23 cellular contexts compared by ENCODE assay signal in genomic region chr7:143369678-143370651, GRCh38. TPM values are rescaled to one million over a fixed set of nuclear protein-coding genes. Genes with fewer than 3 reads are reported as not detected.
DNase-seq lines count a peak whose midpoint lies in the region; ATAC-seq and TF ChIP-seq lines count a peak whose summit lies in the region.
"Had no signal": no experiment of that assay in that cellular context is flagged by ENCODE, and none has a peak within 500 bp of the region (broad histone marks: within the 10 kb centered on the region; RNA-seq: fewer than 3 reads in every experiment).

No MANE protein-coding gene starts in this region.

- intact Hi-C loops in mucosa of descending colon (cut with DNase I, micrococcal nuclease), result loop anchor here in 1 of 2 donors (10.0 kb wide), 1 partner anchor 125 kb away; no protein-coding TSS in a partner anchor

- peaks cover 24% of the 10 kb centered on the region for H3K4me1 Mint-ChIP-seq in endodermal cell

- H3K9me3 ChIP-seq in endodermal cell (ENCODE audit: control insufficient read depth, low read length) (no peaks in the 10 kb centered on the region), mucosa of descending colon (no peaks in the 10 kb centered on the region), suprapubic skin (no peaks in the 10 kb centered on the region)
- H3K9me3 ChIP-seq: psoas muscle had no signal

- H3K27me3 Mint-ChIP-seq in endodermal cell (ENCODE audit: insufficient read depth), result peaks cover 22% of the 10 kb centered on the region

- peak; percentile 66 for ATAC-seq in mucosa of descending colon
- no peak for ATAC-seq in GM19395 (IDR thresholded peaks at IDR 0.05; ENCODE audit: unreplicated experiment)
- ATAC-seq: GM12878, psoas muscle, T-cell had no signal

- TF ChIP-seq EP300 in suprapubic skin (IDR thresholded peaks at IDR 0.05), result no peak

- no peak overlapping the region for H3K4me3 ChIP-seq in LNCaP clone FGC (ENCODE audit: low read depth, low read length)
- H3K4me3 ChIP-seq in endodermal cell (ENCODE audit: low read length), result peak overlapping the region; percentile 44
- no peak overlapping the region for H3K4me3 ChIP-seq in mucosa of descending colon
- H3K4me3 ChIP-seq in suprapubic skin, result no peak overlapping the region
- H3K4me3 ChIP-seq: GM12878, psoas muscle, skin epidermis had no signal

- DNase-seq in EH (ENCODE audit: low read depth) (peak; percentile 7), LNCaP clone FGC (ENCODE audit: low read depth) (peak; percentile 69), endodermal cell (peak; percentile 78), mucosa of descending colon (peak; percentile 29 to 68 (median 56)), NCI-H1930 (lab: John Stamatoyannopoulos, UW) (no peak), GM13977 (ENCODE audit: low spot score) (no peak), suprapubic skin (ENCODE audit: low spot score in 2 of 2) (no peak)
- DNase-seq: activated CD4-positive, alpha-beta T cell treated with anti-CD3 and anti-CD28 coated beads, Interleukin-2, amount 50 U/mL, for 4 hours; activated naive CD4-positive, alpha-beta T cell treated with Interleukin-2 at 50 U/mL for 16 hours; CD4-positive, CD25-positive, alpha-beta regulatory T cell; kidney glomerular epithelial cell; NCI-H1105 treated with DMSO at 0.1 percent for 48 hours; NCI-H2171; psoas muscle; SHP77; stimulated activated CD4-positive, alpha-beta T cell treated with anti-CD3 and anti-CD28 coated beads, Interleukin-2, amount 100 ng/mL, for 48 hours; T-cell had no signal

- H3K27ac Mint-ChIP-seq in endodermal cell, result peak overlapping the region; percentile 78

- TF ChIP-seq POLR2A in suprapubic skin (IDR thresholded peaks at IDR 0.05), result no peak

- no peak overlapping the region for H3K4me3 Mint-ChIP-seq in endodermal cell
- H3K4me3 Mint-ChIP-seq: CD4-positive, CD25-positive, alpha-beta regulatory T cell; neural crest cell; T-cell had no signal

- H3K36me3 ChIP-seq in endodermal cell (ENCODE audit: control insufficient read depth, insufficient read depth, low read length), result no peaks in the 10 kb centered on the region
- no peaks in the 10 kb centered on the region for H3K36me3 ChIP-seq in mucosa of descending colon (ENCODE audit: low read depth)
- no peaks in the 10 kb centered on the region for H3K36me3 ChIP-seq in suprapubic skin

- H3K27ac ChIP-seq in endodermal cell (ENCODE audit: low read depth, low read length) (no peak overlapping the region), suprapubic skin (no peak overlapping the region)
- H3K27ac ChIP-seq: psoas muscle, skin epidermis had no signal

- H3K4me1 ChIP-seq in endodermal cell (ENCODE audit: control insufficient read depth, insufficient read depth, low read length), result peaks cover 3% of the 10 kb centered on the region
- H3K4me1 ChIP-seq in mucosa of descending colon (ENCODE audit: low read depth), result peaks cover 28% of the 10 kb centered on the region
- H3K4me1 ChIP-seq in suprapubic skin, result no peaks in the 10 kb centered on the region
- H3K4me1 ChIP-seq: psoas muscle had no signal

- in situ Hi-C loops in GM13977 (cut with MboI; ENCODE audit: low pct_unique_long_range_greater_than_20kb, low sequenced_read_pairs, unreplicated experiment), result no loop called here

- H3K27me3 ChIP-seq in endodermal cell (ENCODE audit: control insufficient read depth, insufficient read depth, low read length, poor library complexity, severe bottlenecking) (peaks cover 2% of the 10 kb centered on the region), suprapubic skin (no peaks in the 10 kb centered on the region)

- TF ChIP-seq CTCF in LNCaP clone FGC (IDR thresholded peaks at IDR 0.05; ENCODE audit: control insufficient read depth, extremely low read depth, insufficient read depth) (no peak), endodermal cell (conservative IDR thresholded peaks at IDR 0.05) (no peak), mucosa of descending colon (IDR thresholded peaks at IDR 0.05) (no peak), GM13977 (IDR thresholded peaks at IDR 0.05; ENCODE audit: extremely low read depth, insufficient read depth, missing control alignments) (no peak), suprapubic skin (IDR thresholded peaks at IDR 0.05) (no peak)

- WGBS in endodermal cell (ENCODE audit: insufficient coverage in 1 of 2, insufficient read length in 1 of 2), 2 experiments, result 83 to 86% methylated on average over 2 to 11 of the region's 12 CpGs
- 79% methylated on average over 12 of the region's 12 CpGs for WGBS in suprapubic skin

- no peak overlapping the region for H3K9ac ChIP-seq in endodermal cell (ENCODE audit: extremely low read depth, low read length, poor library complexity, severe bottlenecking)

- no peaks in the 10 kb centered on the region for H3K9me3 Mint-ChIP-seq in endodermal cell
- H3K9me3 Mint-ChIP-seq: CD4-positive, CD25-positive, alpha-beta regulatory T cell; neural crest cell; T-cell had no signal

- no peaks in the 10 kb centered on the region for H3K36me3 Mint-ChIP-seq in endodermal cell (ENCODE audit: low read depth)
- H3K36me3 Mint-ChIP-seq: CD4-positive, CD25-positive, alpha-beta regulatory T cell; T-cell had no signal

RNA-seq across cellular contexts. Expression of gene FAM131B, which starts 7.5 kb away (rescaled TPM):
- total RNA-seq in endodermal cell (1 to 10 TPM; 1.9 to 3.6 TPM), mucosa of descending colon (1 to 10 TPM in 2 of 3 donors, under 1 TPM in 1; 0.43 to 6.2 (median 1.6) TPM), suprapubic skin (under 1 TPM in 3 of 4 donors, not detected in 1; 0.13 to 0.40 (median 0.19) TPM)
- 26.5 TPM for polyA plus RNA-seq in endodermal cell (2013, experiment 1 of 2)
- 21.7 TPM for polyA plus RNA-seq in endodermal cell (2013, experiment 2 of 2)

RNA-seq across cellular contexts. Expression of gene ZYX, which starts 11.2 kb away (rescaled TPM):
- total RNA-seq in endodermal cell (100 to 1,000 TPM; 127 to 161 TPM), mucosa of descending colon (100 to 1,000 TPM in 2 of 3 donors, 10 to 100 TPM in 1; 49.0 to 203 (median 109) TPM), suprapubic skin (10 to 100 TPM; 46.3 to 73.0 (median 59.3) TPM)
- 116 TPM for polyA plus RNA-seq in endodermal cell (2013, experiment 1 of 2)
- 102 TPM for polyA plus RNA-seq in endodermal cell (2013, experiment 2 of 2)

RNA-seq across cellular contexts. Expression of gene EPHA1, which starts 38.7 kb away (rescaled TPM):
- total RNA-seq in endodermal cell (100 to 1,000 TPM in 1 of 2 donors, 10 to 100 TPM in 1; 70.0 to 103 TPM), mucosa of descending colon (10 to 100 TPM in 2 of 3 donors, 1 to 10 TPM in 1; 9.1 to 19.6 (median 18.9) TPM), suprapubic skin (10 to 100 TPM; 60.9 to 94.4 (median 67.7) TPM)
- 8.4 TPM for polyA plus RNA-seq in endodermal cell (2013, experiment 1 of 2)
- polyA plus RNA-seq in endodermal cell (2013, experiment 2 of 2), result 5.8 TPM
- total RNA-seq: LHCN-M2, neural crest cell had no signal

RNA-seq across cellular contexts. Expression of gene CLCN1, which starts 54.1 kb away (rescaled TPM):
- total RNA-seq in endodermal cell, result under 1 TPM in 1 of 2 donors, not detected in 1; 0.53 TPM
- not detected for polyA plus RNA-seq in endodermal cell (2013, experiment 1 of 2)
- polyA plus RNA-seq in endodermal cell (2013, experiment 2 of 2), result 0.08 TPM
- total RNA-seq in mucosa of descending colon, result not detected
- total RNA-seq in suprapubic skin, result under 1 TPM in 1 of 4 donors, not detected in 3; 0.64 TPM
- total RNA-seq: CD4-positive, CD25-positive, alpha-beta regulatory T cell; GM12878; LHCN-M2; neural crest cell; T-cell had no signal
- polyA plus RNA-seq: AG04450 had no signal

Comparison
In these comparisons a context has a peak if more than half of its experiments do, and no peak if none do; other contexts are left out.
1. DNase-seq: peak in EH (single experiment), LNCaP clone FGC (single experiment), endodermal cell (single experiment) and mucosa of descending colon (3 of 3); none in NCI-H1930 (0 of 2), GM13977 (single experiment) and suprapubic skin (0 of 2).